Comparison of ENCODE assay signal across 13 cellular contexts in genomic region chr9:92740969-92741368, GRCh38. TPM values are rescaled to one million over a fixed set of nuclear protein-coding genes. Genes with fewer than 3 reads are reported as not detected.
A peak's percentile ranks its signal among the peaks of the same experiment; 100 is the strongest.
DNase-seq lines count a peak whose midpoint lies in the region; ATAC-seq and TF ChIP-seq lines count a peak whose summit lies in the region.
"Had no signal": no experiment of that assay in that cellular context is flagged by ENCODE, and none has a peak within 500 bp of the region (broad histone marks: within the 10 kb centered on the region; RNA-seq: fewer than 3 reads in every experiment).

No MANE protein-coding gene starts in this region.

- POLR2A ChIA-PET in OCI-LY7 (lab: Charles Lee), result interaction anchor here (0.8 to 1.4 kb wide), 3 partner anchors 10 to 23 kb away, joined by 3 to 6 read pairs (median 3); no protein-coding TSS in a partner anchor

- H3K36me3 Mint-ChIP-seq in CD14-positive monocyte, result peaks cover 0 to 2% of the 10 kb centered on the region in 2 donors

- peak overlapping the region; percentile 72 to 93 for H3K4me3 Mint-ChIP-seq in CD14-positive monocyte
- H3K4me3 Mint-ChIP-seq: neural crest cell had no signal

- peaks cover 80% of the 10 kb centered on the region for H3K4me1 Mint-ChIP-seq in CD14-positive monocyte

- H3K4me2 ChIP-seq in OCI-LY7 (ENCODE audit: low read length), result peak overlapping the region; percentile 78

- H3K4me3 ChIP-seq in OCI-LY7 (ENCODE audit: low read depth, low read length, poor library complexity, severe bottlenecking) (peak overlapping the region; percentile 36), esophagus squamous epithelium (peak overlapping the region in 1 of 4 donors; percentile 37), rectal smooth muscle tissue (ENCODE audit: low read length) (peak overlapping the region; percentile 32), mucosa of descending colon (no peak overlapping the region)
- H3K4me3 ChIP-seq: SK-N-MC had no signal

- H3K9me3 Mint-ChIP-seq in CD14-positive monocyte, result peaks cover 0 to 2% (median 0%) of the 10 kb centered on the region in 7 donors
- H3K9me3 Mint-ChIP-seq: neural crest cell had no signal

- BruUV-seq in OCI-LY7 (replicated peaks; lab: Mats Ljungman, UMichigan), result no TSS peak

- H3K9ac ChIP-seq in rectal smooth muscle tissue (ENCODE audit: low read length), result no peak overlapping the region

- TF ChIP-seq POLR2A in esophagus squamous epithelium (IDR thresholded peaks at IDR 0.05), result no peak

- intact Hi-C loops in CD14-positive monocyte (cut with micrococcal nuclease), result loop anchor here in 1 of 2 donors (2.0 kb wide), 1 partner anchor 24 kb away; the partner anchor contains the start of gene BICD2
- intact Hi-C loops in OCI-LY7 (cut with micrococcal nuclease; ENCODE audit: unreplicated experiment), result no loop called here
- intact Hi-C loops in esophagus squamous epithelium (cut with DNase I), result no loop called here
- intact Hi-C loops in mucosa of descending colon (cut with DNase I, micrococcal nuclease), result no loop called here

- H3K27ac Mint-ChIP-seq in CD14-positive monocyte, result peak overlapping the region; percentile 94 to 97 (median 95)

- peaks cover 25% of the 10 kb centered on the region for H4K20me1 ChIP-seq in OCI-LY7 (ENCODE audit: insufficient read depth, low read length)

- H3K9me2 ChIP-seq in OCI-LY7 (ENCODE audit: insufficient read depth, low read length), result no peaks in the 10 kb centered on the region

- H3K27me3 Mint-ChIP-seq in CD14-positive monocyte (ENCODE audit: low read depth in 3 of 3), result peaks cover 0 to 1% (median 0%) of the 10 kb centered on the region in 3 donors

- CTCF ChIA-PET in OCI-LY7 (lab: Charles Lee; ENCODE audit: unreplicated experiment), result no interaction called here

- H3K79me2 ChIP-seq in OCI-LY7 (ENCODE audit: insufficient read depth, low read depth, low read length), result peaks cover 85% of the 10 kb centered on the region

- H3K27me3 ChIP-seq in esophagus squamous epithelium, result no peaks in the 10 kb centered on the region
- H3K27me3 ChIP-seq in rectal smooth muscle tissue (ENCODE audit: control insufficient read depth, insufficient read depth, low read length), result no peaks in the 10 kb centered on the region
- H3K27me3 ChIP-seq: BE2C had no signal

- TF ChIP-seq CTCF in CD14-positive monocyte (IDR thresholded peaks at IDR 0.05) (no peak), OCI-LY7 (conservative IDR thresholded peaks at IDR 0.05; ENCODE audit: low read length) (no peak), esophagus squamous epithelium (IDR thresholded peaks at IDR 0.05) (no peak), mucosa of descending colon (IDR thresholded peaks at IDR 0.05) (no peak)

- H3K9me3 ChIP-seq in OCI-LY7 (ENCODE audit: low read length) (no peaks in the 10 kb centered on the region), esophagus squamous epithelium (no peaks in the 10 kb centered on the region), mucosa of descending colon (no peaks in the 10 kb centered on the region)
- H3K9me3 ChIP-seq: BE2C had no signal

- no peaks in the 10 kb centered on the region for H3K36me3 ChIP-seq in OCI-LY7 (ENCODE audit: insufficient read depth, low read length)
- H3K36me3 ChIP-seq in esophagus squamous epithelium, result no peaks in the 10 kb centered on the region
- H3K36me3 ChIP-seq in rectal smooth muscle tissue (ENCODE audit: control insufficient read depth, insufficient read depth, low read length), result no peaks in the 10 kb centered on the region
- no peaks in the 10 kb centered on the region for H3K36me3 ChIP-seq in mucosa of descending colon (ENCODE audit: low read depth)
- H3K36me3 ChIP-seq: BE2C had no signal

- H2AFZ ChIP-seq in OCI-LY7 (ENCODE audit: low read length), result no peak overlapping the region

- ATAC-seq in mucosa of descending colon, result no peak
- ATAC-seq in GM21447 (IDR thresholded peaks at IDR 0.05; ENCODE audit: unreplicated experiment), result no peak

- WGBS in esophagus squamous epithelium, 2 donors, result 47 to 55% methylated on average over 3 of the region's 3 CpGs

- H3K27ac ChIP-seq in OCI-LY7 (ENCODE audit: low read depth, low read length, poor library complexity, severe bottlenecking) (peak overlapping the region; percentile 49), esophagus squamous epithelium (peak overlapping the region; percentile 66 to 79 (median 72)), rectal smooth muscle tissue (ENCODE audit: low read depth, low read length) (peak overlapping the region; percentile 4)
- H3K27ac ChIP-seq: SK-N-MC had no signal

- DNase-seq in CD14-positive monocyte (ENCODE audit: low spot score) (no peak), OCI-LY7 (ENCODE audit: low spot score) (no peak), esophagus squamous epithelium (lab: John Stamatoyannopoulos, UW) (no peak), mucosa of descending colon (no peak), UCSD-AML1 (lab: John Stamatoyannopoulos, UW; ENCODE audit: unreplicated experiment) (no peak)
- DNase-seq in central memory CD4-positive, alpha-beta T cell, result no peak
- DNase-seq: BE2C; NCI-H774; stimulated activated CD4-positive, alpha-beta T cell treated with anti-CD3 and anti-CD28 coated beads, Interleukin-4, amount 100 ng/mL, for 24 hours had no signal

- H3K4me1 ChIP-seq in OCI-LY7 (ENCODE audit: insufficient read depth, low read length, poor library complexity, severe bottlenecking) (peaks cover 62% of the 10 kb centered on the region), esophagus squamous epithelium (peaks cover 37 to 94% (median 62%) of the 10 kb centered on the region in 3 donors), rectal smooth muscle tissue (ENCODE audit: control insufficient read depth, insufficient read depth, low read length) (peaks cover 20% of the 10 kb centered on the region), mucosa of descending colon (ENCODE audit: low read depth) (peaks cover 3% of the 10 kb centered on the region)

RNA-seq across cellular contexts. Expression of gene BICD2, which starts 23.7 kb away (rescaled TPM):
- 10 to 100 TPM; 13.8 to 25.6 TPM for polyA plus RNA-seq in CD14-positive monocyte
- total RNA-seq in OCI-LY7 (2014; rRNA removed; shearing (Covaris generic)), result 71.0 and 71.7 TPM in 2 replicates
- total RNA-seq in OCI-LY7 (2022) (46.5 and 53.9 TPM in 2 replicates), esophagus squamous epithelium (100 to 1,000 TPM in 1 of 4 donors, 10 to 100 TPM in 3; 81.7 to 116 (median 91.1) TPM), mucosa of descending colon (10 to 100 TPM in 1 of 3 donors, 1 to 10 TPM in 2; 6.8 to 36.1 (median 8.6) TPM)

Comparison
In these comparisons a context has a peak if more than half of its experiments do, and no peak if none do; other contexts are left out.
1. H3K27ac ChIP-seq: peak in every context shown above with its lines; median percentile 72 in esophagus squamous epithelium; 49 in OCI-LY7; 4 in rectal smooth muscle tissue.